24 cellular contexts compared by ENCODE assay signal in the genomic region with DNA sequence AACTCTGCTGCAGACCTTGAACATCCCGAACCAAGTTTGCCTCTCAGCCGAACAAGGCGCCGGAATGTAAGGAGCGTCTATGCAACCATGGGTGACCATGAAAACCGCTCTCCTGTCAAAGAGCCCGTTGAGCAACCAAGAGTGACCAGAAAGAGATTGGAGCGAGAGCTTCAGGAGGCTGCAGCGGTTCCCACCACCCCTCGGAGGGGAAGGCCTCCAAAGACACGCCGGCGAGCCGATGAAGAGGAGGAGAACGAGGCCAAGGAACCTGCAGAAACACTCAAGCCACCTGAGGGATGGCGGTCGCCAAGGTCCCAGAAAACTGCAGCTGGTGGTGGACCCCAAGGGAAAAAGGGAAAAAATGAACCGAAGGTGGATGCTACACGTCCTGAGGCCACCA.
"Had no signal": no experiment of that assay in that cellular context is flagged by ENCODE, and none has a peak within 500 bp of the region (broad histone marks: within the 10 kb centered on the region; RNA-seq: fewer than 3 reads in every experiment).

No MANE protein-coding gene starts in this region.

- DNase-seq: activated CD4-positive, alpha-beta T cell treated with anti-CD3 and anti-CD28 coated beads, Interleukin-2, amount 50 U/mL, for 4 hours; activated CD8-positive, alpha-beta memory T cell treated with anti-CD3 and anti-CD28 coated beads for 24 hours; activated CD8-positive, alpha-beta memory T cell treated with anti-CD3 and anti-CD28 coated beads, Interleukin-2, amount 50 U/mL, for 4 hours; activated gamma-delta T cell; activated T-cell treated with anti-CD3 and anti-CD28 coated beads, Interleukin-2, amount 50 U/mL, for 48 hours; amniotic stem cell; colonic mucosa; dorsolateral prefrontal cortex; effector memory CD8-positive, alpha-beta T cell; esophagus squamous epithelium; gastrocnemius medialis; hypothalamus; left colon; mesenchymal stem cell; psoas muscle; right cardiac atrium; stimulated activated CD4-positive, alpha-beta T cell treated with anti-CD3 and anti-CD28 coated beads, Interleukin-12 subunit alpha, Interleukin-12 subunit beta, amount 100 ng/mL, for 4 hours; stimulated activated CD4-positive, alpha-beta T cell treated with anti-CD3 and anti-CD28 coated beads, Interleukin-4, amount 100 ng/mL, for 4 hours; T-helper 9 cell; testis had no signal

- H3K4me3 Mint-ChIP-seq: activated naive CD4-positive, alpha-beta T cell treated with anti-CD3 and anti-CD28 coated beads, Interleukin-2, amount 50 U/mL, for 24 hours; effector memory CD8-positive, alpha-beta T cell; neural crest cell had no signal

- H3K4me1 ChIP-seq: breast epithelium, colonic mucosa, gastrocnemius medialis, psoas muscle, testis had no signal

- H3K27me3 Mint-ChIP-seq: activated naive CD4-positive, alpha-beta T cell treated with anti-CD3 and anti-CD28 coated beads, Interleukin-2, amount 50 U/mL, for 24 hours; effector memory CD8-positive, alpha-beta T cell had no signal

- H3K27ac ChIP-seq: breast epithelium, colonic mucosa, esophagus squamous epithelium, gastrocnemius medialis, psoas muscle, testis had no signal

- H3K4me3 ChIP-seq: breast epithelium, colonic mucosa, dorsolateral prefrontal cortex, esophagus squamous epithelium, gastrocnemius medialis, psoas muscle, testis had no signal

- ATAC-seq: effector memory CD8-positive, alpha-beta T cell; gastrocnemius medialis; left colon; psoas muscle; right cardiac atrium had no signal

- H3K9me3 Mint-ChIP-seq: activated naive CD4-positive, alpha-beta T cell treated with anti-CD3 and anti-CD28 coated beads, Interleukin-2, amount 50 U/mL, for 24 hours; effector memory CD8-positive, alpha-beta T cell; neural crest cell had no signal

- H3K27me3 ChIP-seq: breast epithelium, colonic mucosa, dorsolateral prefrontal cortex, esophagus squamous epithelium, gastrocnemius medialis, testis had no signal

- H3K9me3 ChIP-seq: breast epithelium, colonic mucosa, esophagus squamous epithelium, gastrocnemius medialis, psoas muscle, testis had no signal

- H3K4me1 Mint-ChIP-seq: neural crest cell had no signal

- FAIRE-seq: islet of Langerhans had no signal
